Comparison of ENCODE assay signal across 1 cellular context in genomic region chr20:44442298-44443070, GRCh38.
TF ChIP-seq lines count a peak whose summit lies in the region.

No MANE protein-coding gene starts in this region.

TF ChIP-seq in WTC11, 78 proteins besides CTCF, POLR2A, EP300 and RAD21 (continued from another document):
- TF ChIP-seq ARID4B (CRISPR knock-in tag; IDR thresholded peaks at IDR 0.05; ENCODE audit: borderline replicate concordance), result no peak
- no peak for TF ChIP-seq NFYB (CRISPR knock-in tag; conservative IDR thresholded peaks at IDR 0.05; ENCODE audit: low read depth)
- TF ChIP-seq NFATC4 (CRISPR knock-in tag; IDR thresholded peaks at IDR 0.05), result no peak
- no peak for TF ChIP-seq RELA (CRISPR knock-in tag; IDR thresholded peaks at IDR 0.05; ENCODE audit: borderline replicate concordance)
- no peak for TF ChIP-seq TEAD1 (CRISPR knock-in tag; IDR thresholded peaks at IDR 0.05)
- no peak for TF ChIP-seq TCF7 (CRISPR knock-in tag; IDR thresholded peaks at IDR 0.05; ENCODE audit: low read depth)
